In genomic region chr2:71742953-71743601, GRCh38 we compare ENCODE assay signal across 9 cellular contexts.
DNase-seq lines count a peak whose midpoint lies in the region; ATAC-seq, FAIRE-seq and TF ChIP-seq lines count a peak whose summit lies in the region.
"Had no signal": no experiment of that assay in that cellular context is flagged by ENCODE, and none has a peak within 500 bp of the region (broad histone marks: within the 10 kb centered on the region; RNA-seq: fewer than 3 reads in every experiment).

No MANE protein-coding gene starts in this region.

- no peaks in the 10 kb centered on the region for H3K27me3 ChIP-seq in bronchial epithelial cell (ENCODE audit: control insufficient read depth, insufficient read depth, low read length)
- no peaks in the 10 kb centered on the region for H3K27me3 ChIP-seq in lower lobe of right lung (ENCODE audit: low read depth)
- H3K27me3 ChIP-seq in uterus, result no peaks in the 10 kb centered on the region
- H3K27me3 ChIP-seq: BE2C had no signal

- H3K9me3 Mint-ChIP-seq in natural killer cell treated with Interleukin-12 subunit alpha and Interleukin-12 subunit beta and Interleukin-15 and Interleukin-18, amount 100 ng/mL, for 72 hours, result no peaks in the 10 kb centered on the region

- peak; percentile 25 to 45 for ATAC-seq in lower lobe of right lung
- ATAC-seq in natural killer cell treated with Interleukin-12 subunit alpha and Interleukin-12 subunit beta and Interleukin-15 and Interleukin-18, amount 100 ng/mL, for 72 hours, result no peak

- H3K27ac ChIP-seq in lower lobe of right lung (no peak overlapping the region), uterus (peak overlapping the region in 1 of 2 donors; percentile 53)

- DNase-seq in SIG-M5 treated with dmso at 0.1 percent for 504 hours (lab: John Stamatoyannopoulos, UW; ENCODE audit: unreplicated experiment) (peak; percentile 18), SIG-M5 (lab: John Stamatoyannopoulos, UW) (no peak), bronchial epithelial cell (ENCODE audit: low read depth) (peak; percentile 60), lower lobe of right lung (no peak), uterus (peak; percentile 64 to 75), KBM-7 (no peak), frontal cortex (ENCODE audit: low spot score in 2 of 2) (no peak)
- no peak for DNase-seq in natural killer cell treated with Interleukin-12 subunit alpha and Interleukin-12 subunit beta and Interleukin-15 and Interleukin-18, amount 100 ng/mL, for 72 hours (ENCODE audit: low spot score)
- DNase-seq: BE2C had no signal

- intact Hi-C loops in lower lobe of right lung (cut with DNase I) (no loop called here), uterus (cut with DNase I; ENCODE audit: low total_unique reads) (no loop called here)

- no peak overlapping the region for H3K4me3 Mint-ChIP-seq in natural killer cell treated with Interleukin-12 subunit alpha and Interleukin-12 subunit beta and Interleukin-15 and Interleukin-18, amount 100 ng/mL, for 72 hours

- H3K9me3 ChIP-seq in lower lobe of right lung (no peaks in the 10 kb centered on the region), uterus (peaks cover 0 to 4% of the 10 kb centered on the region in 2 donors)
- H3K9me3 ChIP-seq: BE2C had no signal

- no peak overlapping the region for H3K27ac Mint-ChIP-seq in natural killer cell treated with Interleukin-12 subunit alpha and Interleukin-12 subunit beta and Interleukin-15 and Interleukin-18, amount 100 ng/mL, for 72 hours

- TF ChIP-seq CTCF in bronchial epithelial cell (IDR thresholded peaks at IDR 0.05; ENCODE audit: insufficient read depth, low read length, severe bottlenecking), result no peak
- TF ChIP-seq CTCF in lower lobe of right lung (IDR thresholded peaks at IDR 0.05), result no peak
- TF ChIP-seq CTCF in uterus (IDR thresholded peaks at IDR 0.05), result no peak

- H3K4me1 ChIP-seq in lower lobe of right lung, result peaks cover 21% of the 10 kb centered on the region
- peaks cover 0 to 4% of the 10 kb centered on the region in 2 donors for H3K4me1 ChIP-seq in uterus
- H3K4me1 ChIP-seq: BE2C had no signal

- H3K36me3 Mint-ChIP-seq in natural killer cell treated with Interleukin-12 subunit alpha and Interleukin-12 subunit beta and Interleukin-15 and Interleukin-18, amount 100 ng/mL, for 72 hours, result no peaks in the 10 kb centered on the region

- in situ Hi-C loops in KBM-7 (cut with MboI; ENCODE audit: low pct_unique_long_range_greater_than_20kb, low sequenced_read_pairs), result no loop called here

- H3K27me3 Mint-ChIP-seq in natural killer cell treated with Interleukin-12 subunit alpha and Interleukin-12 subunit beta and Interleukin-15 and Interleukin-18, amount 100 ng/mL, for 72 hours, result peaks cover 2 to 13% of the 10 kb centered on the region in 2 donors

- no peaks in the 10 kb centered on the region for H3K4me1 Mint-ChIP-seq in natural killer cell treated with Interleukin-12 subunit alpha and Interleukin-12 subunit beta and Interleukin-15 and Interleukin-18, amount 100 ng/mL, for 72 hours (ENCODE audit: low read depth in 2 of 2)

- H3K36me3 ChIP-seq in bronchial epithelial cell (ENCODE audit: control insufficient read depth, insufficient read depth, low read length) (no peaks in the 10 kb centered on the region), lower lobe of right lung (no peaks in the 10 kb centered on the region), uterus (no peaks in the 10 kb centered on the region)
- H3K36me3 ChIP-seq: BE2C had no signal

- H3K4me3 ChIP-seq in bronchial epithelial cell (ENCODE audit: low read depth, low read length) (no peak overlapping the region), lower lobe of right lung (no peak overlapping the region), uterus (no peak overlapping the region)

- no peak for TF ChIP-seq POLR2A in uterus (IDR thresholded peaks at IDR 0.05)

- no peak for FAIRE-seq in bronchial epithelial cell (lab: Jason Lieb, UNC)
- FAIRE-seq in frontal cortex (lab: Jason Lieb, UNC), result no peak

Comparison
In these comparisons a context has a peak if more than half of its experiments do, and no peak if none do; other contexts are left out.
1. DNase-seq: peak in SIG-M5 treated with dmso at 0.1 percent for 504 hours (single experiment), bronchial epithelial cell (single experiment) and uterus (2 of 2); none in SIG-M5 (single experiment), lower lobe of right lung (single experiment), KBM-7 (single experiment), frontal cortex (0 of 2) and natural killer cell treated with Interleukin-12 subunit alpha and Interleukin-12 subunit beta and Interleukin-15 and Interleukin-18, amount 100 ng/mL, for 72 hours (single experiment).
2. ATAC-seq: peak in lower lobe of right lung (2 of 2); none in natural killer cell treated with Interleukin-12 subunit alpha and Interleukin-12 subunit beta and Interleukin-15 and Interleukin-18, amount 100 ng/mL, for 72 hours (0 of 2).